8 cellular contexts compared by ENCODE assay signal in the genomic region with DNA sequence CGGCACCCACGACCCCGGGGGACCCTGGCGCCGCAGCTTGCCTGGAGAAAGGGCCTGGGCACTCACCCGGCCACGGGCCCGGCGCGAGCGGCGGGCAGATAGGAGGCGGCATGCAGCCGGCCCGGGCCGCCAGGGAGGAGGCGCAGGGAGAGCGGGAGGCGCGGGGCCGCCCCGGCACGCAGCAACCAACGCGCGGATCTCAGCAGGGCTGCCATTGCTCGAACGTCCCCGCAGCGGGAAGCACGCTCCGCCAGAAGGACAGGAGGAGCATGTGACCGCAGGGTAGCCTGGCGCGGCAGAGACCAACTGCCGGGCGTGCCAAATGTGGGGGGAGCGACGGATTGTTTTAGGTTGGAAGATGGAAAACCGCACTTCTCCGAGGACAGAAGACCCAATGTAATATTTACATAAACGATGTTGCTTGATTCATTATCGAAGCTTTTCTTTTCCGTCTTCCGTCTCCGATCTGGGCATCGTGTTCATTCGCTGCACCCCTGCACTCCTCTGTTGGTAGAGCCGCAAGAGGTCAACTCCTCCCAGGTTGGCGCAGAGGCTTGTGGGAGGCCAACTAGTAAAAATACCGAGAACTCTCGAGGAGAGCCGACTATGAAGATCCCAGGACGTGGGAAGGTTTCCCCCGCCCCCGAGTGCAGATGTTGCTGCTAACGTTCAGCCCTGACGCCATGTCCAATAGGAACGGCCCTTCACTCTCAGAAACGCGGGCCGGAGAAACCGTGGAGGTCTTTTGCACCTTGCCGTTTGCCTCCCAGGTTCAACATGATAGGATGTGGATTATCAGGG. TPM values are rescaled to one million over a fixed set of nuclear protein-coding genes. Genes with fewer than 3 reads are reported as not detected.
A peak's percentile ranks its signal among the peaks of the same experiment; 100 is the strongest.
DNase-seq lines count a peak whose midpoint lies in the region; ATAC-seq, FAIRE-seq and TF ChIP-seq lines count a peak whose summit lies in the region.

A gene (minus strand): TSS at position 257 of the 801 bp plus-strand sequence. CDS start 42 bp downstream, at position 215.

- H3K27ac ChIP-seq in keratinocyte (ENCODE audit: control insufficient read depth, insufficient read depth, low read length) = peak within 1 kb of the TSS; percentile 95

- H3K9me3 Mint-ChIP-seq in chondrocyte (ENCODE audit: low read depth) = no peaks in the 10 kb centered on the region

- H3K79me2 ChIP-seq in keratinocyte (ENCODE audit: control insufficient read depth, insufficient read depth, low read length) = peaks cover 49% of the 10 kb centered on the region

- peak within 1 kb of the TSS; percentile 100 for H3K27ac Mint-ChIP-seq in chondrocyte (ENCODE audit: unreplicated experiment)

- peak within 1 kb of the TSS; percentile 90 for H3K4me2 ChIP-seq in keratinocyte (ENCODE audit: control insufficient read depth, extremely low read depth, insufficient read depth, low read depth, low read length)

- peaks cover 2% of the 10 kb centered on the region for H3K9me1 ChIP-seq in keratinocyte (ENCODE audit: control insufficient read depth, extremely low read depth, insufficient read depth, low read length)

- peak within 1 kb of the TSS; percentile 99 for H2AFZ ChIP-seq in keratinocyte (ENCODE audit: control insufficient read depth, low read length)

- dilution Hi-C loops in keratinocyte (cut with MboI; ENCODE audit: extremely low pct_ligation_motif_present, low sequenced_read_pairs) = no loop called here

- H3K27me3 ChIP-seq in keratinocyte (ENCODE audit: control insufficient read depth, extremely low read depth, insufficient read depth, low read length) = no peaks in the 10 kb centered on the region

- H4K20me1 ChIP-seq in keratinocyte (ENCODE audit: control insufficient read depth, extremely low read depth, insufficient read depth, low read length) = peaks cover 13% of the 10 kb centered on the region

- peak; percentile 93 for ATAC-seq in HG03432 (IDR thresholded peaks at IDR 0.05; ENCODE audit: unreplicated experiment)

- no peaks in the 10 kb centered on the region for H3K9me3 ChIP-seq in keratinocyte (ENCODE audit: control insufficient read depth, low read depth, low read length)

- H3K27me3 Mint-ChIP-seq in chondrocyte (ENCODE audit: low read depth) = peaks cover 1% of the 10 kb centered on the region

- H3K4me1 Mint-ChIP-seq in chondrocyte (ENCODE audit: low read depth) = peaks cover 41% of the 10 kb centered on the region

- no peak for TF ChIP-seq CTCF in chondrocyte (IDR thresholded peaks at IDR 0.05)
- TF ChIP-seq CTCF in keratinocyte (optimal IDR thresholded peaks at IDR 0.05 in 1 of 3, IDR thresholded peaks at IDR 0.05 in 1 of 3, conservative IDR thresholded peaks at IDR 0.05 in 1 of 3; ENCODE audit: extremely low read depth in 1 of 3, insufficient read depth in 2 of 3, low read length in 3 of 3) = no peak

- DNase-seq in AG20443 (ENCODE audit: low spot score) = peak; percentile 98
- peak; percentile 95 for DNase-seq in NCI-H510A treated with DMSO at 0.1 percent for 48 hours (lab: John Stamatoyannopoulos, UW)
- peak; percentile 78 to 80 for DNase-seq in activated CD4-positive, alpha-beta T cell treated with anti-CD3 and anti-CD28 coated beads for 24 hours (ENCODE audit: low read depth in 2 of 2)
- peak; percentile 95 for DNase-seq in chondrocyte (ENCODE audit: low spot score)
- peak; percentile 67 for DNase-seq in keratinocyte (ENCODE audit: low read depth, low spot score)
- peak; percentile 73 for DNase-seq in stimulated activated CD4-positive, alpha-beta T cell treated with anti-CD3 and anti-CD28 coated beads, Interleukin-15, amount 100 ng/mL, for 1 hour (ENCODE audit: low read depth in 1 of 2, low spot score in 1 of 2)

- peak within 1 kb of the TSS; percentile 89 for H3K4me3 Mint-ChIP-seq in chondrocyte (ENCODE audit: unreplicated experiment)

- H3K36me3 Mint-ChIP-seq in chondrocyte (ENCODE audit: low read depth) = peaks cover 10% of the 10 kb centered on the region

- peak; percentile 92 for TF ChIP-seq POLR2A in GM19099 (IDR thresholded peaks at IDR 0.05; ENCODE audit: extremely low read depth, insufficient read length, low read depth)

- H3K9ac ChIP-seq in keratinocyte (ENCODE audit: control insufficient read depth, extremely low read depth, insufficient read depth, low read length) = peak within 1 kb of the TSS; percentile 94

- H3K4me3 ChIP-seq in keratinocyte (ENCODE audit: control insufficient read depth in 2 of 3, extremely low read depth in 1 of 3, insufficient read depth in 2 of 3, low read depth in 1 of 3, low read length in 3 of 3) = peak within 1 kb of the TSS; percentile 96 to 99 (median 98)

- peak; percentile 87 for FAIRE-seq in keratinocyte (lab: Jason Lieb, UNC)

- peaks cover 8 to 20% of the 10 kb centered on the region in 2 experiments for H3K36me3 ChIP-seq in keratinocyte (ENCODE audit: control insufficient read depth in 2 of 2, extremely low read depth in 1 of 2, insufficient read depth in 2 of 2, low read length in 2 of 2)

- H3K4me1 ChIP-seq in keratinocyte (ENCODE audit: control insufficient read depth, extremely low read depth, insufficient read depth, low read length) = peaks cover 16% of the 10 kb centered on the region

RNA-seq across cellular contexts. Expression of the gene that starts here (rescaled TPM):
- total RNA-seq in chondrocyte = 50.9 to 59.1 TPM (median 52.1 TPM) in 3 replicates
- polyA plus RNA-seq in keratinocyte = 59.0 to 115 TPM (median 61.4 TPM) in 3 replicates
- 65.2 TPM for polyA plus RNA-seq in keratinocyte (2011; ENCODE audit: low read depth)
- 46.0 and 95.0 TPM in 2 replicates for polyA plus RNA-seq in keratinocyte (2011; cell fraction: cytosol; rRNA removed)
- polyA plus RNA-seq in keratinocyte (2011; cell fraction: nucleus; rRNA removed) = 85.8 and 129 TPM in 2 replicates
- polyA plus RNA-seq in keratinocyte (2012; ENCODE audit: low replicate concordance) = 38.9 and 60.7 TPM in 2 replicates
- 23.0 to 181 TPM (median 78.1 TPM) in 3 replicates for polyA minus RNA-seq in keratinocyte
- polyA minus RNA-seq in keratinocyte (2011; cell fraction: cytosol; rRNA and poly(A)+ RNA removed) = 161 TPM
- polyA minus RNA-seq in keratinocyte (2011; cell fraction: nucleus; rRNA and poly(A)+ RNA removed) = 107 and 191 TPM in 2 replicates

Comparison
In these comparisons a context has a peak if more than half of its experiments do, and no peak if none do; other contexts are left out.
1. Peak in every context shown above with its lines: DNase-seq, ATAC-seq, H3K4me3 ChIP-seq and H3K27ac ChIP-seq.